ENCODE assay signal across 1 cellular context in the genomic region with DNA sequence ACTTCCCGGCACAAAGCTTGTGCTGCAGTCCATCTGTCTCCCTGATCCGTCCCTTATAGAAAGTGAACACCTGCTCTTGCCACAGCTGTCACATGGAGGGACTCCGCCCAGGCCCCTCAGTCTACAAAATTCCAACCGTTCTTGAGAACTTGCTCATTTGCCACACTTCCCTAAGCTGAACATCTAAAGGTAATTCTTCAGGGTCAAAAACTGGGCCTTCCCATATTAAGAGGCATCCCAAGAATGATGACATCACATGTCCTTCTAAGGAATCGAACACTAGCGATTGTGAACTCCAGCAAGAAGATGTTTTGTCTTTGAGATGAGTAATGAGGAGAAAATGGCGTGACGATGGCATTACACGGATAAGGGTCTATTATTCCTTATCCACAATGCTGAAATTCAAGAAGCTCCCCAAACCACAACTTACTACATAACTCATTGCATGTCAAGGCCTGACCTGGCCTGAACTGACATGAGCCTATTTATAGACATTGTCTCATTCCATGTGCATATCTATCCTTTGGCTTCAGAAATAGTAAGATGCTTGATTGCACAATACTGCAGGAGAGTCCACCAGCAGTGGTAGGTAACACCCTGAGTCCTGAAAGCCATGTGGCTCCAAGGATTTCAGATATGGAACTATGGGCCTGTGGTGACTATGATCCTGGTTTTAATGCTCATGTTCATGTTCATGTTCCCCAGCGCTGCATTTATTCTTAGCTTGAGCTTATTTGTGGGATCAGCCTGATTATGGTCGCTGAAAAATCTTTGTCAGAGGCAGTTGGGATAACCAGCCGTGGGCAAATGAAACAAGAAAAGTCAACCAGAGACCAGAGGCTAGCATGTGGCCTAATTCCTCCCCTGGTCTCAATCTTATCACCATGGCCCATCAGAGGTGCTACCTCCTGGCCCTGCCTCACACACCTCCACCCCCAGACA.
TF ChIP-seq lines count a peak whose summit lies in the region.

No MANE protein-coding gene starts in this region.

TF ChIP-seq in HEK293, 187 proteins besides CTCF, POLR2A, EP300 and RAD21 (continued from another document and continues in another):
- TF ChIP-seq ZNF639 (tag by site-specific recombination; IDR thresholded peaks at IDR 0.05): peak; percentile 88
- TF ChIP-seq SALL2 (tag by site-specific recombination; IDR thresholded peaks at IDR 0.05; ENCODE audit: borderline replicate concordance): no peak
- no peak for TF ChIP-seq ZNF404 (tag by site-specific recombination; IDR thresholded peaks at IDR 0.05)
- TF ChIP-seq WT1 (tag by site-specific recombination; IDR thresholded peaks at IDR 0.05): no peak; the same call in 1 of the 2 replicates
- no peak for TF ChIP-seq YY2 (tag by site-specific recombination; IDR thresholded peaks at IDR 0.05)
- no peak for TF ChIP-seq ZNF791 (tag by site-specific recombination; IDR thresholded peaks at IDR 0.05)
- no peak for TF ChIP-seq ZNF777 (tag by site-specific recombination; IDR thresholded peaks at IDR 0.05; ENCODE audit: borderline replicate concordance)
- no peak for TF ChIP-seq KLF1 (tag by site-specific recombination; IDR thresholded peaks at IDR 0.05)
- TF ChIP-seq ZNF366 (tag by site-specific recombination; conservative IDR thresholded peaks at IDR 0.05): peak; percentile 94
- TF ChIP-seq ZNF677 (tag by site-specific recombination; IDR thresholded peaks at IDR 0.05): no peak
- no peak for TF ChIP-seq ZNF529 (tag by site-specific recombination; IDR thresholded peaks at IDR 0.05; ENCODE audit: insufficient replicate concordance)
- TF ChIP-seq ZNF132 (tag by site-specific recombination; IDR thresholded peaks at IDR 0.05; ENCODE audit: borderline replicate concordance): no peak
- TF ChIP-seq ELK4 (IDR thresholded peaks at IDR 0.05; ENCODE audit: borderline replicate concordance, low read depth, low read length): no peak
- TF ChIP-seq ZBTB48 (tag by site-specific recombination; IDR thresholded peaks at IDR 0.05): peak; percentile 62; the same call in 1 of the 2 replicates
- no peak for TF ChIP-seq ZNF768 (tag by site-specific recombination; IDR thresholded peaks at IDR 0.05)
- TF ChIP-seq ZNF558 (tag by site-specific recombination; IDR thresholded peaks at IDR 0.05): peak; percentile 9; the same call in 1 of the 2 replicates
- TF ChIP-seq ZNF211 (tag by site-specific recombination; IDR thresholded peaks at IDR 0.05; ENCODE audit: low read depth): no peak
- no peak for TF ChIP-seq ZNF514 (tag by site-specific recombination; IDR thresholded peaks at IDR 0.05)
- TF ChIP-seq, protein P1, sequence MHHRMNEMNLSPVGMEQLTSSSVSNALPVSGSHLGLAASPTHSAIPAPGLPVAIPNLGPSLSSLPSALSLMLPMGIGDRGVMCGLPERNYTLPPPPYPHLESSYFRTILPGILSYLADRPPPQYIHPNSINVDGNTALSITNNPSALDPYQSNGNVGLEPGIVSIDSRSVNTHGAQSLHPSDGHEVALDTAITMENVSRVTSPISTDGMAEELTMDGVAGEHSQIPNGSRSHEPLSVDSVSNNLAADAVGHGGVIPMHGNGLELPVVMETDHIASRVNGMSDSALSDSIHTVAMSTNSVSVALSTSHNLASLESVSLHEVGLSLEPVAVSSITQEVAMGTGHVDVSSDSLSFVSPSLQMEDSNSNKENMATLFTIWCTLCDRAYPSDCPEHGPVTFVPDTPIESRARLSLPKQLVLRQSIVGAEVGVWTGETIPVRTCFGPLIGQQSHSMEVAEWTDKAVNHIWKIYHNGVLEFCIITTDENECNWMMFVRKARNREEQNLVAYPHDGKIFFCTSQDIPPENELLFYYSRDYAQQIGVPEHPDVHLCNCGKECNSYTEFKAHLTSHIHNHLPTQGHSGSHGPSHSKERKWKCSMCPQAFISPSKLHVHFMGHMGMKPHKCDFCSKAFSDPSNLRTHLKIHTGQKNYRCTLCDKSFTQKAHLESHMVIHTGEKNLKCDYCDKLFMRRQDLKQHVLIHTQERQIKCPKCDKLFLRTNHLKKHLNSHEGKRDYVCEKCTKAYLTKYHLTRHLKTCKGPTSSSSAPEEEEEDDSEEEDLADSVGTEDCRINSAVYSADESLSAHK (tag by site-specific recombination; IDR thresholded peaks at IDR 0.05): no peak
- no peak for TF ChIP-seq ZNF350 (tag by site-specific recombination; IDR thresholded peaks at IDR 0.05)
- no peak for TF ChIP-seq KLF9 (tag by site-specific recombination; IDR thresholded peaks at IDR 0.05; ENCODE audit: low read depth)
- TF ChIP-seq IKZF3 (tag by site-specific recombination; IDR thresholded peaks at IDR 0.05): no peak
- no peak for TF ChIP-seq ZNF610 (tag by site-specific recombination; IDR thresholded peaks at IDR 0.05; ENCODE audit: borderline replicate concordance)
- TF ChIP-seq ZNF433 (tag by site-specific recombination; IDR thresholded peaks at IDR 0.05; ENCODE audit: low read depth): no peak
- TF ChIP-seq ZNF19 (tag by site-specific recombination; IDR thresholded peaks at IDR 0.05; ENCODE audit: low read depth): no peak
- TF ChIP-seq ZNF521 (tag by site-specific recombination; IDR thresholded peaks at IDR 0.05): no peak
- TF ChIP-seq ZNF311 (tag by site-specific recombination; IDR thresholded peaks at IDR 0.05; ENCODE audit: borderline replicate concordance): no peak
- no peak for TF ChIP-seq ZNF2 (tag by site-specific recombination; IDR thresholded peaks at IDR 0.05)
- TF ChIP-seq BCL11A (tag by site-specific recombination; IDR thresholded peaks at IDR 0.05; ENCODE audit: low read depth): no peak
- TF ChIP-seq ZNF174 (tag by site-specific recombination; IDR thresholded peaks at IDR 0.05): no peak
- TF ChIP-seq ZBTB17 (tag by site-specific recombination; IDR thresholded peaks at IDR 0.05): no peak
- TF ChIP-seq, protein P2, sequence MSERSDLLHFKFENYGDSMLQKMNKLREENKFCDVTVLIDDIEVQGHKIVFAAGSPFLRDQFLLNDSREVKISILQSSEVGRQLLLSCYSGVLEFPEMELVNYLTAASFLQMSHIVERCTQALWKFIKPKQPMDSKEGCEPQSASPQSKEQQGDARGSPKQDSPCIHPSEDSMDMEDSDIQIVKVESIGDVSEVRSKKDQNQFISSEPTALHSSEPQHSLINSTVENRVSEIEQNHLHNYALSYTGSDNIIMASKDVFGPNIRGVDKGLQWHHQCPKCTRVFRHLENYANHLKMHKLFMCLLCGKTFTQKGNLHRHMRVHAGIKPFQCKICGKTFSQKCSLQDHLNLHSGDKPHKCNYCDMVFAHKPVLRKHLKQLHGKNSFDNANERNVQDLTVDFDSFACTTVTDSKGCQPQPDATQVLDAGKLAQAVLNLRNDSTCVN (tag by site-specific recombination; optimal IDR thresholded peaks at IDR 0.05): peak; percentile 3
- no peak for TF ChIP-seq ZNF645 (tag by site-specific recombination; IDR thresholded peaks at IDR 0.05)
- TF ChIP-seq ZBTB7A (tag by site-specific recombination; IDR thresholded peaks at IDR 0.05; ENCODE audit: low read depth): no peak
- TF ChIP-seq HOXA7 (CRISPR knock-in tag; IDR thresholded peaks at IDR 0.05; ENCODE audit: borderline replicate concordance): no peak
- peak; percentile 85 for TF ChIP-seq KLF8 (tag by site-specific recombination; IDR thresholded peaks at IDR 0.05)
- no peak for TF ChIP-seq ZNF223 (tag by site-specific recombination; IDR thresholded peaks at IDR 0.05)
- TF ChIP-seq RBAK (tag by site-specific recombination; IDR thresholded peaks at IDR 0.05): no peak
- no peak for TF ChIP-seq ZNF248 (tag by site-specific recombination; IDR thresholded peaks at IDR 0.05)
- TF ChIP-seq ZBTB44 (tag by site-specific recombination; IDR thresholded peaks at IDR 0.05): no peak
- TF ChIP-seq ZNF571 (tag by site-specific recombination; IDR thresholded peaks at IDR 0.05): no peak
- TF ChIP-seq ZNF423 (tag by site-specific recombination; IDR thresholded peaks at IDR 0.05): no peak
- TF ChIP-seq SCRT2 (tag by site-specific recombination; IDR thresholded peaks at IDR 0.05): no peak
- TF ChIP-seq, protein P3, sequence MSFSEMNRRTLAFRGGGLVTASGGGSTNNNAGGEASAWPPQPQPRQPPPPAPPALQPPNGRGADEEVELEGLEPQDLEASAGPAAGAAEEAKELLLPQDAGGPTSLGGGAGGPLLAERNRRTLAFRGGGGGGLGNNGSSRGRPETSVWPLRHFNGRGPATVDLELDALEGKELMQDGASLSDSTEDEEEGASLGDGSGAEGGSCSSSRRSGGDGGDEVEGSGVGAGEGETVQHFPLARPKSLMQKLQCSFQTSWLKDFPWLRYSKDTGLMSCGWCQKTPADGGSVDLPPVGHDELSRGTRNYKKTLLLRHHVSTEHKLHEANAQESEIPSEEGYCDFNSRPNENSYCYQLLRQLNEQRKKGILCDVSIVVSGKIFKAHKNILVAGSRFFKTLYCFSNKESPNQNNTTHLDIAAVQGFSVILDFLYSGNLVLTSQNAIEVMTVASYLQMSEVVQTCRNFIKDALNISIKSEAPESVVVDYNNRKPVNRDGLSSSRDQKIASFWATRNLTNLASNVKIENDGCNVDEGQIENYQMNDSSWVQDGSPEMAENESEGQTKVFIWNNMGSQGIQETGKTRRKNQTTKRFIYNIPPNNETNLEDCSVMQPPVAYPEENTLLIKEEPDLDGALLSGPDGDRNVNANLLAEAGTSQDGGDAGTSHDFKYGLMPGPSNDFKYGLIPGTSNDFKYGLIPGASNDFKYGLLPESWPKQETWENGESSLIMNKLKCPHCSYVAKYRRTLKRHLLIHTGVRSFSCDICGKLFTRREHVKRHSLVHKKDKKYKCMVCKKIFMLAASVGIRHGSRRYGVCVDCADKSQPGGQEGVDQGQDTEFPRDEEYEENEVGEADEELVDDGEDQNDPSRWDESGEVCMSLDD (tag by site-specific recombination; IDR thresholded peaks at IDR 0.05): no peak
- TF ChIP-seq, protein P4, sequence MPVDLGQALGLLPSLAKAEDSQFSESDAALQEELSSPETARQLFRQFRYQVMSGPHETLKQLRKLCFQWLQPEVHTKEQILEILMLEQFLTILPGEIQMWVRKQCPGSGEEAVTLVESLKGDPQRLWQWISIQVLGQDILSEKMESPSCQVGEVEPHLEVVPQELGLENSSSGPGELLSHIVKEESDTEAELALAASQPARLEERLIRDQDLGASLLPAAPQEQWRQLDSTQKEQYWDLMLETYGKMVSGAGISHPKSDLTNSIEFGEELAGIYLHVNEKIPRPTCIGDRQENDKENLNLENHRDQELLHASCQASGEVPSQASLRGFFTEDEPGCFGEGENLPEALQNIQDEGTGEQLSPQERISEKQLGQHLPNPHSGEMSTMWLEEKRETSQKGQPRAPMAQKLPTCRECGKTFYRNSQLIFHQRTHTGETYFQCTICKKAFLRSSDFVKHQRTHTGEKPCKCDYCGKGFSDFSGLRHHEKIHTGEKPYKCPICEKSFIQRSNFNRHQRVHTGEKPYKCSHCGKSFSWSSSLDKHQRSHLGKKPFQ (tag by site-specific recombination; IDR thresholded peaks at IDR 0.05): no peak
- no peak for TF ChIP-seq ZBTB1 (tag by site-specific recombination; IDR thresholded peaks at IDR 0.05)
- no peak for TF ChIP-seq ZNF449 (tag by site-specific recombination; IDR thresholded peaks at IDR 0.05)
